ENCODE assay signal across 8 cellular contexts in genomic region chr2:200862532-200863000, GRCh38. TPM values are rescaled to one million over a fixed set of nuclear protein-coding genes. Genes with fewer than 3 reads are reported as not detected.
DNase-seq lines count a peak whose midpoint lies in the region; ATAC-seq and TF ChIP-seq lines count a peak whose summit lies in the region.

No MANE protein-coding gene starts in this region.

- no peaks in the 10 kb centered on the region for H3K79me1 ChIP-seq in mesenchymal stem cell (replicated peaks; ENCODE audit: low read length, poor library complexity, severe bottlenecking)

- no peak overlapping the region for H3K23ac ChIP-seq in mesenchymal stem cell (ENCODE audit: low read length in 2 of 2)

- peak overlapping the region; percentile 65 for H3K4me2 ChIP-seq in mesenchymal stem cell (ENCODE audit: low read length, poor library complexity, severe bottlenecking)

- H3K27me3 ChIP-seq in mesenchymal stem cell (ENCODE audit: control insufficient read depth in 1 of 2, insufficient read depth in 1 of 2, low read length in 2 of 2), result no peaks in the 10 kb centered on the region

- H3K14ac ChIP-seq in mesenchymal stem cell (ENCODE audit: low read length in 2 of 2), result no peak overlapping the region

- no peak overlapping the region for H3K27ac ChIP-seq in mesenchymal stem cell (ENCODE audit: low read length, poor library complexity, severe bottlenecking)

- no peak overlapping the region for H2BK120ac ChIP-seq in mesenchymal stem cell (ENCODE audit: low read depth, low read length)

- H3K4me3 ChIP-seq in WI38 (ENCODE audit: low read depth, low read length) (peak overlapping the region; percentile 94), mesenchymal stem cell (ENCODE audit: insufficient read depth in 1 of 2, low read depth in 1 of 2, low read length in 2 of 2) (peak overlapping the region; percentile 99 to 100)

- DNase-seq in Caki2 (ENCODE audit: low read depth) (peak; percentile 71), HT1080 (ENCODE audit: low read depth) (peak; percentile 68), cerebellar cortex (ENCODE audit: low spot score) (peak; percentile 47), mesenchymal stem cell (peak; percentile 93), iPS-NIHi11 (ENCODE audit: low spot score) (no peak)
- DNase-seq in stimulated activated CD8-positive, alpha-beta memory T cell treated with anti-CD3 and anti-CD28 coated beads, Interleukin-4, amount 100 ng/mL, for 4 hours (ENCODE audit: low read depth in 2 of 2, low spot score in 1 of 2), result peak; percentile 21 to 24

- no peak for TF ChIP-seq CTCF in WI38 (IDR thresholded peaks at IDR 0.05; ENCODE audit: low read depth, low read length)

- H4K91ac ChIP-seq in mesenchymal stem cell (ENCODE audit: low read length), result no peak overlapping the region

- H3K4ac ChIP-seq in mesenchymal stem cell (ENCODE audit: low read depth in 1 of 2, low read length in 2 of 2), result no peak overlapping the region

- no peak overlapping the region for H2AFZ ChIP-seq in mesenchymal stem cell (ENCODE audit: low read depth, low read length)

- H3K9ac ChIP-seq in mesenchymal stem cell (ENCODE audit: low read length), result peak overlapping the region; percentile 100

- no peak overlapping the region for H2AK5ac ChIP-seq in mesenchymal stem cell (ENCODE audit: low read length, severe bottlenecking)

- no peak overlapping the region for H4K8ac ChIP-seq in mesenchymal stem cell (ENCODE audit: low read length)

- H3K18ac ChIP-seq in mesenchymal stem cell (ENCODE audit: low read depth in 1 of 2, low read length in 2 of 2), result no peak overlapping the region

- H2BK15ac ChIP-seq in mesenchymal stem cell (ENCODE audit: low read depth, poor library complexity, severe bottlenecking), result no peak overlapping the region

- H2BK12ac ChIP-seq in mesenchymal stem cell (ENCODE audit: low read length in 2 of 2), result no peak overlapping the region

- ATAC-seq in HG03039 (IDR thresholded peaks at IDR 0.05; ENCODE audit: unreplicated experiment), result no peak

- H3K9me3 ChIP-seq in mesenchymal stem cell (ENCODE audit: control insufficient read depth, low read length), result no peaks in the 10 kb centered on the region

- H3K4me1 ChIP-seq in mesenchymal stem cell (ENCODE audit: control insufficient read depth, insufficient read depth, low read depth, low read length), result peaks cover 5% of the 10 kb centered on the region

- under 1% methylated on average over 13 of the region's 13 CpGs for WGBS in mesenchymal stem cell

- in situ Hi-C loops in Caki2 (cut with HindIII; ENCODE audit: low pct_unique_long_range_greater_than_20kb, low sequenced_read_pairs), result no loop called here

- peaks cover 11 to 41% of the 10 kb centered on the region in 2 experiments for H3K36me3 ChIP-seq in mesenchymal stem cell (ENCODE audit: control insufficient read depth in 1 of 2, insufficient read depth in 2 of 2, low read depth in 1 of 2, low read length in 2 of 2)

- H2BK5ac ChIP-seq in mesenchymal stem cell (ENCODE audit: low read depth, low read length, poor library complexity, severe bottlenecking), result no peak overlapping the region

RNA-seq across cellular contexts. Expression of gene CLK1, which starts 1.9 kb away (rescaled TPM):
- total RNA-seq in Caki2 (2014; rRNA removed; shearing (Covaris generic); ENCODE audit: low replicate concordance), result 30.8 and 70.2 TPM in 2 replicates
- 39.3 and 46.1 TPM in 2 replicates for total RNA-seq in HT1080 (2014; rRNA removed; shearing (Covaris generic))
- 43.5 and 52.6 TPM in 2 replicates for polyA plus RNA-seq in HT1080 (2015; cell fraction: cytosol; rRNA removed)
- 279 TPM in 2 replicates for polyA plus RNA-seq in HT1080 (2015; cell fraction: nucleus; rRNA removed)
- polyA plus RNA-seq in mesenchymal stem cell (2013, experiment 1 of 2), result 40.9 TPM
- 47.3 TPM for polyA plus RNA-seq in mesenchymal stem cell (2013, experiment 2 of 2)

RNA-seq across cellular contexts. Expression of gene PPIL3, which starts 26.3 kb away (rescaled TPM):
- 68.3 and 78.8 TPM in 2 replicates for total RNA-seq in Caki2 (2014; rRNA removed; shearing (Covaris generic); ENCODE audit: low replicate concordance)
- 55.2 and 55.5 TPM in 2 replicates for total RNA-seq in HT1080 (2014; rRNA removed; shearing (Covaris generic))
- polyA plus RNA-seq in HT1080 (2015; cell fraction: cytosol; rRNA removed), result 46.1 and 46.2 TPM in 2 replicates
- polyA plus RNA-seq in HT1080 (2015; cell fraction: nucleus; rRNA removed), result 76.6 and 82.2 TPM in 2 replicates
- 36.7 TPM for polyA plus RNA-seq in mesenchymal stem cell (2013, experiment 1 of 2)
- polyA plus RNA-seq in mesenchymal stem cell (2013, experiment 2 of 2), result 31.4 TPM

RNA-seq across cellular contexts. Expression of gene NIF3L1, which starts 26.6 kb away (rescaled TPM):
- total RNA-seq in Caki2 (2014; rRNA removed; shearing (Covaris generic); ENCODE audit: low replicate concordance), result 57.7 and 87.3 TPM in 2 replicates
- 78.9 and 87.4 TPM in 2 replicates for total RNA-seq in HT1080 (2014; rRNA removed; shearing (Covaris generic))
- polyA plus RNA-seq in HT1080 (2015; cell fraction: cytosol; rRNA removed), result 45.1 and 49.9 TPM in 2 replicates
- polyA plus RNA-seq in HT1080 (2015; cell fraction: nucleus; rRNA removed), result 70.6 and 73.6 TPM in 2 replicates
- polyA plus RNA-seq in mesenchymal stem cell (2013, experiment 1 of 2), result 17.6 TPM
- polyA plus RNA-seq in mesenchymal stem cell (2013, experiment 2 of 2), result 20.8 TPM

RNA-seq across cellular contexts. Expression of gene BZW1, which starts 50.9 kb away (rescaled TPM):
- total RNA-seq in Caki2 (2014; rRNA removed; shearing (Covaris generic); ENCODE audit: low replicate concordance), result 459 and 596 TPM in 2 replicates
- total RNA-seq in HT1080 (2014; rRNA removed; shearing (Covaris generic)), result 624 and 683 TPM in 2 replicates
- 486 and 637 TPM in 2 replicates for polyA plus RNA-seq in HT1080 (2015; cell fraction: cytosol; rRNA removed)
- 562 and 586 TPM in 2 replicates for polyA plus RNA-seq in HT1080 (2015; cell fraction: nucleus; rRNA removed)
- 154 TPM for polyA plus RNA-seq in mesenchymal stem cell (2013, experiment 1 of 2)
- 163 TPM for polyA plus RNA-seq in mesenchymal stem cell (2013, experiment 2 of 2)
